1 cellular context compared by ENCODE assay signal in genomic region chr6:43575772-43576551, GRCh38.
TF ChIP-seq lines count a peak whose summit lies in the region.

Gene POLH (plus strand): TSS chr6:43576185. CDS start chr6:43582320, 6,135 bp downstream.
Gene XPO5 (minus strand): TSS chr6:43576038. CDS start chr6:43575864, 174 bp downstream.

TF ChIP-seq in GM12878, 131 proteins besides CTCF, POLR2A, EP300 and RAD21 (continued from another document):
- TF ChIP-seq RAD51 (IDR thresholded peaks at IDR 0.05) (no peak), PML (IDR thresholded peaks at IDR 0.05; ENCODE audit: low read length) (peak; percentile 87; the same call in 1 of the 2 replicates), TCF12 (IDR thresholded peaks at IDR 0.05; ENCODE audit: low read depth, low read length) (peak; percentile 52), HDAC2 (IDR thresholded peaks at IDR 0.05) (no peak), DPF2 (IDR thresholded peaks at IDR 0.05) (peak; percentile 76), SMAD5 (IDR thresholded peaks at IDR 0.05; ENCODE audit: low read depth) (peak; percentile 94), ATF3 (IDR thresholded peaks at IDR 0.05; ENCODE audit: borderline replicate concordance, extremely low read depth, low read depth, low read length) (peak; percentile 28; the same call in 1 of the 2 replicates), YBX1 (IDR thresholded peaks at IDR 0.05) (no peak), BACH1 (IDR thresholded peaks at IDR 0.05; ENCODE audit: borderline replicate concordance) (peak; percentile 88; the same call in 1 of the 2 replicates), ZNF592 (IDR thresholded peaks at IDR 0.05) (no peak), BCL11A (IDR thresholded peaks at IDR 0.05; ENCODE audit: low read depth, low read length) (no peak), POU2F2 (IDR thresholded peaks at IDR 0.05; ENCODE audit: borderline replicate concordance, low read depth, low read length) (peak; percentile 89; the same call in 2 of the 3 replicates), IRF3 (IDR thresholded peaks at IDR 0.05) (no peak), STAT3 (IDR thresholded peaks at IDR 0.05; ENCODE audit: low read depth, low read length) (no peak), CEBPZ (IDR thresholded peaks at IDR 0.05; ENCODE audit: low read depth, low read length) (no peak), SMC3 (IDR thresholded peaks at IDR 0.05; ENCODE audit: borderline replicate concordance, low read length) (no peak), IKZF1 (conservative IDR thresholded peaks at IDR 0.05) (peak; percentile 100), POLR2AphosphoS2 (IDR thresholded peaks at IDR 0.05; ENCODE audit: low read depth, low read length) (peak; percentile 96), ETV6 (conservative IDR thresholded peaks at IDR 0.05 in 1 of 2, IDR thresholded peaks at IDR 0.05 in 1 of 2; ENCODE audit: borderline replicate concordance in 1 of 2, low read depth in 1 of 2) (no peak), GATAD2B (conservative IDR thresholded peaks at IDR 0.05; ENCODE audit: low read depth) (peak; percentile 58), POLR2AphosphoS5 (IDR thresholded peaks at IDR 0.05; ENCODE audit: low read length) (peak; percentile 99), TCF7 (IDR thresholded peaks at IDR 0.05; ENCODE audit: borderline replicate concordance) (no peak), SPI1 (IDR thresholded peaks at IDR 0.05; ENCODE audit: borderline replicate concordance, insufficient read depth, low read depth, low read length) (no peak), SIN3A (IDR thresholded peaks at IDR 0.05; ENCODE audit: low read depth, low read length) (0 out of 2 replicates have a peak, but pooled peaks have one; percentile 84), MTA2 (IDR thresholded peaks at IDR 0.05; ENCODE audit: low read depth) (no peak), CREB1 (IDR thresholded peaks at IDR 0.05; ENCODE audit: low read depth) (peak; percentile 35; the same call in 1 of the 2 replicates), EGR1 (IDR thresholded peaks at IDR 0.05; ENCODE audit: borderline replicate concordance in 1 of 2, low read depth in 2 of 2, low read length in 2 of 2) (peak in 1 of 2 experiments; percentile 76; a peak in 1 of 3 replicates), NKRF (conservative IDR thresholded peaks at IDR 0.05) (peak; percentile 84), SMARCA5 (IDR thresholded peaks at IDR 0.05) (peak; percentile 83), MXI1 (IDR thresholded peaks at IDR 0.05; ENCODE audit: low read depth, low read length) (peak; percentile 97), BHLHE40 (IDR thresholded peaks at IDR 0.05; ENCODE audit: borderline replicate concordance in 1 of 2, low read depth in 2 of 2, low read length in 1 of 2) (peak; percentile 67 to 93), IKZF2 (IDR thresholded peaks at IDR 0.05) (no peak), SIX5 (IDR thresholded peaks at IDR 0.05; ENCODE audit: low read depth, low read length, severe bottlenecking) (no peak)
TF ChIP-seq in GM12878: peak in this region for 47.
